1 cellular context compared by ENCODE assay signal in genomic region chr2:161134547-161135518, GRCh38.
TF ChIP-seq lines count a peak whose summit lies in the region.

No MANE protein-coding gene starts in this region.

TF ChIP-seq in H1, 55 proteins besides CTCF, POLR2A, EP300 and RAD21 (continued from another document):
- TF ChIP-seq CHD7 (IDR thresholded peaks at IDR 0.05; ENCODE audit: insufficient replicate concordance, low read length): no peak
- no peak for TF ChIP-seq CBX5 (IDR thresholded peaks at IDR 0.05; ENCODE audit: low read depth, low read length)
- TF ChIP-seq KDM5A (IDR thresholded peaks at IDR 0.05; ENCODE audit: low read length): no peak
TF ChIP-seq in H1: peak in this region for 0.
